ENCODE assay signal across 8 cellular contexts in the genomic region with DNA sequence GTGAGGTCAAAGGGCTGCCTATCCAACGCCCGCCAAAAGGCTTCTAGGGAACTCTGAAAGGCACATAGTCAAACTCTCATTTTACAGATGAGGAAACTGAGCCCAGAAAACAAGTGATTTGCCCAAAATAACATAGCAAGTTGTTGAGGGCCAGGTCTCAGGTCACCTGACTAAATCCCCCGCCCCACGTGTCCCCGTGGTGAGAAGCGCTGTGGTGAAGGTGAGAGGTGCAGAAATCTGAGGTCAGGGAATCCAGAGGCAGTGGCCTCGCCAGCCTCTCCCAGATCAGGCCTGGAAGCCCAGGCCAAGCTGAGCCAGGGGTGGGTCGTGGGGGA. TPM values are rescaled to one million over a fixed set of nuclear protein-coding genes. Genes with fewer than 3 reads are reported as not detected.
DNase-seq lines count a peak whose midpoint lies in the region; ATAC-seq, FAIRE-seq and TF ChIP-seq lines count a peak whose summit lies in the region.

No MANE protein-coding gene starts in this region.

- no peak for FAIRE-seq in H54 (lab: Jason Lieb, UNC)

- ATAC-seq in DND-41 (ENCODE audit: insufficient read depth, low read depth) (no peak), GM19467 (IDR thresholded peaks at IDR 0.05; ENCODE audit: unreplicated experiment) (no peak)

- no peak for TF ChIP-seq POLR2A in esophagus squamous epithelium (IDR thresholded peaks at IDR 0.05)
- TF ChIP-seq POLR2A in prostate gland (IDR thresholded peaks at IDR 0.05), result no peak
- TF ChIP-seq POLR2A in H54 (IDR thresholded peaks at IDR 0.05; ENCODE audit: low read depth, low read length), result no peak

- H3K27ac ChIP-seq in DND-41 (ENCODE audit: low read length), result no peak overlapping the region
- peak overlapping the region; percentile 36; the same call in 1 of the 2 replicates for H3K27ac ChIP-seq in VCaP
- H3K27ac ChIP-seq in esophagus squamous epithelium, result peak overlapping the region; percentile 93 to 99 (median 98)
- H3K27ac ChIP-seq in prostate gland, result peak overlapping the region; percentile 96 to 97

- TF ChIP-seq CTCF in DND-41 (IDR thresholded peaks at IDR 0.05; ENCODE audit: borderline replicate concordance, extremely low read depth, low read length, poor library complexity, severe bottlenecking) (no peak), VCaP (conservative IDR thresholded peaks at IDR 0.05) (no peak), esophagus squamous epithelium (IDR thresholded peaks at IDR 0.05) (no peak), prostate gland (IDR thresholded peaks at IDR 0.05) (no peak)

- no peaks in the 10 kb centered on the region for H3K9me3 ChIP-seq in DND-41 (ENCODE audit: insufficient read depth, low read length, severe bottlenecking)
- H3K9me3 ChIP-seq in esophagus squamous epithelium, result no peaks in the 10 kb centered on the region
- H3K9me3 ChIP-seq in prostate gland, result no peaks in the 10 kb centered on the region

- H4K20me1 ChIP-seq in DND-41 (ENCODE audit: insufficient read depth, low read length), result peaks cover 56% of the 10 kb centered on the region

- intact Hi-C loops in esophagus squamous epithelium (cut with DNase I) (no loop called here), prostate gland (cut with DNase I) (no loop called here)

- H3K4me3 ChIP-seq in DND-41 (ENCODE audit: low read depth in 1 of 2, low read length in 2 of 2), result no peak overlapping the region
- H3K4me3 ChIP-seq in esophagus squamous epithelium, result peak overlapping the region; percentile 39 to 97 (median 86)
- H3K4me3 ChIP-seq in prostate gland, result peak overlapping the region; percentile 39 to 99

- no peak overlapping the region for H2AFZ ChIP-seq in DND-41 (ENCODE audit: low read depth, low read length)

- no peak for DNase-seq in DND-41
- DNase-seq in esophagus squamous epithelium (lab: John Stamatoyannopoulos, UW), result no peak
- DNase-seq in prostate gland (ENCODE audit: low spot score), result no peak
- no peak for DNase-seq in NCI-H82 treated with DMSO at 0.1 percent for 48 hours (lab: John Stamatoyannopoulos, UW; ENCODE audit: unreplicated experiment)
- DNase-seq in central memory CD4-positive, alpha-beta T cell, result no peak
- DNase-seq in H54 (ENCODE audit: insufficient read length, low spot score), result no peak

- peaks cover 74% of the 10 kb centered on the region for H3K79me2 ChIP-seq in DND-41 (ENCODE audit: insufficient read depth, low read length)

- H3K4me1 ChIP-seq in DND-41 (ENCODE audit: insufficient read depth, low read length) (peaks cover 64% of the 10 kb centered on the region), esophagus squamous epithelium (peaks cover 42 to 78% (median 49%) of the 10 kb centered on the region in 3 donors), prostate gland (replicated peaks) (peaks cover 26% of the 10 kb centered on the region)

- peaks cover 73% of the 10 kb centered on the region for H3K36me3 ChIP-seq in DND-41 (ENCODE audit: insufficient read depth, low read length)
- peaks cover 23 to 39% (median 23%) of the 10 kb centered on the region in 3 donors for H3K36me3 ChIP-seq in esophagus squamous epithelium
- H3K36me3 ChIP-seq in prostate gland, result peaks cover 4 to 20% of the 10 kb centered on the region in 2 donors

- H3K9ac ChIP-seq in DND-41 (ENCODE audit: low read depth, low read length), result no peak overlapping the region

- H3K4me2 ChIP-seq in DND-41 (ENCODE audit: insufficient read depth, low read length), result peak overlapping the region; percentile 34; the same call in 1 of the 2 replicates

- H3K27me3 ChIP-seq in DND-41 (ENCODE audit: insufficient read depth, low read length, poor library complexity) (no peaks in the 10 kb centered on the region), esophagus squamous epithelium (no peaks in the 10 kb centered on the region), prostate gland (replicated peaks; ENCODE audit: insufficient read depth) (no peaks in the 10 kb centered on the region)

- WGBS in esophagus squamous epithelium, 2 donors, result 54 to 77% methylated on average over 5 to 7 of the region's 8 CpGs
- 58% methylated on average over 8 of the region's 8 CpGs for WGBS in prostate gland

RNA-seq across cellular contexts. Expression of a gene that starts 5.1 kb away (rescaled TPM):
- 100 to 1,000 TPM; 180 to 278 (median 236) TPM for total RNA-seq in esophagus squamous epithelium
- 100 to 1,000 TPM; 124 to 156 TPM for total RNA-seq in prostate gland

RNA-seq across cellular contexts. Expression of a gene that starts 5.5 kb away (rescaled TPM):
- 10 to 100 TPM; 39.5 to 45.8 (median 42.3) TPM for total RNA-seq in esophagus squamous epithelium
- 10 to 100 TPM; 55.0 to 67.1 TPM for total RNA-seq in prostate gland

RNA-seq across cellular contexts. Expression of a gene that starts 17.8 kb away (rescaled TPM):
- total RNA-seq in esophagus squamous epithelium (10 to 100 TPM; 22.3 to 32.8 (median 28.4) TPM), prostate gland (10 to 100 TPM; 19.4 to 34.4 TPM)

RNA-seq across cellular contexts. Expression of a gene that starts 18.1 kb away (rescaled TPM):
- total RNA-seq in esophagus squamous epithelium (10 to 100 TPM in 3 of 4 donors, 1 to 10 TPM in 1; 9.7 to 44.9 (median 17.6) TPM), prostate gland (10 to 100 TPM; 62.0 to 69.5 TPM)

RNA-seq across cellular contexts. Expression of a gene that starts 21.0 kb away (rescaled TPM):
- total RNA-seq in esophagus squamous epithelium, result 10 to 100 TPM; 35.6 to 42.6 (median 38.3) TPM
- total RNA-seq in prostate gland, result 10 to 100 TPM; 33.0 to 61.5 TPM

Comparison
In these comparisons a context has a peak if more than half of its experiments do, and no peak if none do; other contexts are left out.
1. H3K4me3 ChIP-seq: peak in esophagus squamous epithelium (4 of 4) and prostate gland (2 of 2); none in DND-41 (0 of 2).